ENCODE assay signal across 34 cellular contexts in genomic region chr6:156242206-156242605, GRCh38.
"Had no signal": no experiment of that assay in that cellular context is flagged by ENCODE, and none has a peak within 500 bp of the region (broad histone marks: within the 10 kb centered on the region; RNA-seq: fewer than 3 reads in every experiment).

No MANE protein-coding gene starts in this region.

- H3K27ac ChIP-seq: ascending aorta, breast epithelium, cardiac muscle cell, colonic mucosa, epithelial cell of prostate, esophagus squamous epithelium, gastroesophageal sphincter, heart right ventricle, hepatocyte had no signal

- H3K27ac Mint-ChIP-seq: activated CD8-positive, alpha-beta T cell treated with anti-CD3 and anti-CD28 coated beads for 36 hours; activated naive CD4-positive, alpha-beta T cell treated with anti-CD3 and anti-CD28 coated beads for 36 hours; activated naive CD4-positive, alpha-beta T cell treated with anti-CD3 and anti-CD28 coated beads, Interleukin-2, amount 50 U/mL, for 72 hours; activated naive CD8-positive, alpha-beta T cell treated with anti-CD3 and anti-CD28 coated beads, Interleukin-2, amount 10 ng/mL, durations not matched to agents 7 days and 5 days; activated T-helper 1 cell treated with anti-CD3 and anti-CD28 coated beads, Interleukin-12 subunit alpha, Interleukin-12 subunit beta, Interleukin-2, Interleukin-4 antibody, amounts not matched to agents 30 ng/mL and 10 ng/mL and 1 ng/mL, durations not matched to agents 14 hours and 24 hours and 36 hours; activated T-helper 2 cell treated with anti-CD3 and anti-CD28 coated beads, Interferon-gamma antibody, Interleukin-2, Interleukin-4, amounts not matched to agents 10 μg/mL and 5 μg/mL and 100 μg/mL, durations not matched to agents 14 hours and 24 hours and 36 hours; brain; T-helper 17 cell; T-helper 2 cell treated with Interferon-gamma antibody and Interleukin-4, amounts not matched to agents 5 μg/mL and 100 μg/mL, for 36 hours had no signal

- H3K36me3 Mint-ChIP-seq: activated naive CD8-positive, alpha-beta T cell treated with anti-CD3 and anti-CD28 coated beads, Interleukin-2, amount 10 ng/mL, durations not matched to agents 7 days and 5 days; brain had no signal

- H3K36me3 ChIP-seq: ascending aorta, breast epithelium, cardiac muscle cell, colonic mucosa, esophagus squamous epithelium, gastroesophageal sphincter, heart right ventricle had no signal

- H3K9me3 ChIP-seq: ascending aorta, breast epithelium, colonic mucosa, esophagus squamous epithelium, gastroesophageal sphincter, heart right ventricle had no signal

- H3K79me2 ChIP-seq: hepatocyte had no signal

- H3K4me3 ChIP-seq: ascending aorta, breast epithelium, cardiac muscle cell, colonic mucosa, esophagus squamous epithelium, gastroesophageal sphincter, heart right ventricle, hepatocyte had no signal

- H3K4me1 ChIP-seq: ascending aorta, breast epithelium, colonic mucosa, esophagus squamous epithelium, gastroesophageal sphincter, heart right ventricle had no signal

- H3K9me3 Mint-ChIP-seq: activated naive CD4-positive, alpha-beta T cell treated with anti-CD3 and anti-CD28 coated beads for 36 hours; activated T-helper 2 cell treated with anti-CD3 and anti-CD28 coated beads, Interferon-gamma antibody, Interleukin-2, Interleukin-4, amounts not matched to agents 10 μg/mL and 5 μg/mL and 100 μg/mL, durations not matched to agents 14 hours and 24 hours and 36 hours had no signal

- H3K27me3 ChIP-seq: ascending aorta, breast epithelium, cardiac muscle cell, colonic mucosa, esophagus squamous epithelium, gastroesophageal sphincter, heart right ventricle, hepatocyte had no signal

- H3K4me1 Mint-ChIP-seq: activated naive CD8-positive, alpha-beta T cell treated with anti-CD3 and anti-CD28 coated beads, Interleukin-2, amount 10 ng/mL, durations not matched to agents 7 days and 5 days had no signal

- FAIRE-seq: endometrium, endothelial cell of umbilical vein had no signal

- DNase-seq: activated CD4-positive, alpha-beta T cell treated with anti-CD3 and anti-CD28 coated beads for 1 hour; activated CD4-positive, alpha-beta T cell treated with anti-CD3 and anti-CD28 coated beads for 4 hours; activated CD4-positive, alpha-beta T cell treated with anti-CD3 and anti-CD28 coated beads, Interleukin-2, amount 50 U/mL, for 1 hour; activated CD4-positive, alpha-beta T cell treated with anti-CD3 and anti-CD28 coated beads, Interleukin-2, amount 50 U/mL, for 48 hours; activated CD8-positive, alpha-beta memory T cell treated with anti-CD3 and anti-CD28 coated beads for 24 hours; activated CD8-positive, alpha-beta memory T cell treated with anti-CD3 and anti-CD28 coated beads, Interleukin-2, amount 50 U/mL, for 4 hours; activated CD8-positive, alpha-beta T cell treated with anti-CD3 and anti-CD28 coated beads for 36 hours; activated effector memory CD4-positive, alpha-beta T cell treated with anti-CD3 and anti-CD28 coated beads, Interleukin-2, amount 50 U/mL, for 16 hours; activated naive CD4-positive, alpha-beta T cell treated with anti-CD3 and anti-CD28 coated beads for 36 hours; activated naive CD8-positive, alpha-beta T cell treated with anti-CD3 and anti-CD28 coated beads, Interleukin-2, amount 10 ng/mL, durations not matched to agents 7 days and 5 days; activated T-cell treated with anti-CD3 and anti-CD28 coated beads, Interleukin-2, amount 50 U/mL, for 1 hour; activated T-cell treated with anti-CD3 and anti-CD28 coated beads, Interleukin-2, amount 50 U/mL, for 48 hours; central memory CD4-positive, alpha-beta T cell; cerebellar nuclear complex; colonic mucosa; effector CD8-positive, alpha-beta T cell; esophagus squamous epithelium; foreskin melanocyte; heart right ventricle; T-helper 17 cell; T1000 had no signal

- H3K4me3 Mint-ChIP-seq: activated CD8-positive, alpha-beta T cell treated with anti-CD3 and anti-CD28 coated beads for 36 hours; activated naive CD4-positive, alpha-beta T cell treated with anti-CD3 and anti-CD28 coated beads for 36 hours; activated naive CD8-positive, alpha-beta T cell treated with anti-CD3 and anti-CD28 coated beads, Interleukin-2, amount 10 ng/mL, durations not matched to agents 7 days and 5 days; activated T-helper 1 cell treated with anti-CD3 and anti-CD28 coated beads, Interleukin-12 subunit alpha, Interleukin-12 subunit beta, Interleukin-2, Interleukin-4 antibody, amounts not matched to agents 30 ng/mL and 10 ng/mL and 1 ng/mL, durations not matched to agents 14 hours and 24 hours and 36 hours; brain; T-helper 17 cell; T-helper 2 cell treated with Interferon-gamma antibody and Interleukin-4, amounts not matched to agents 5 μg/mL and 100 μg/mL, for 36 hours had no signal

- H3K27me3 Mint-ChIP-seq: activated CD8-positive, alpha-beta T cell treated with anti-CD3 and anti-CD28 coated beads for 36 hours; activated naive CD8-positive, alpha-beta T cell treated with anti-CD3 and anti-CD28 coated beads, Interleukin-2, amount 10 ng/mL, durations not matched to agents 7 days and 5 days; T-helper 17 cell had no signal

- H2AFZ ChIP-seq: hepatocyte had no signal

- H3K4me2 ChIP-seq: hepatocyte had no signal
